ENCODE assay signal across 25 cellular contexts in the genomic region with DNA sequence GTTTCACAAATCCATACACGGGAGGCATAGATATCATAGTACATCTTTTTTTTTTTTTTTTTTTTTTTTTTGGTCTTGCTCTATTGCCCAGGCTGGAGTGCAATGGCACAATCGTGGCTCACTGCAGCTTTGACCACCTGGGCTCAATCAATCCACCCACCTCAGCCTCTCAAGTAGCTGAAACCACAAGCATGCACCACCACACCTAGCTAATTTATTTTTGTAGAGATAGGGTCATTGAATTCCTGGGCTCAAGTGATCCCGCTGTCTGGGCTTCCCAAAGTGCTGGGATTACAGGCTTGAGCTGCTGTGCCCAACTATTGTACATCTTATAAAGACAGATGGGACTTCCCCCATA. TPM values are rescaled to one million over a fixed set of nuclear protein-coding genes. Genes with fewer than 3 reads are reported as not detected.
A peak's percentile ranks its signal among the peaks of the same experiment; 100 is the strongest.
DNase-seq lines count a peak whose midpoint lies in the region; TF ChIP-seq lines count a peak whose summit lies in the region.
"Had no signal": no experiment of that assay in that cellular context is flagged by ENCODE, and none has a peak within 500 bp of the region (broad histone marks: within the 10 kb centered on the region; RNA-seq: fewer than 3 reads in every experiment).

No MANE protein-coding gene starts in this region.

- H3K27me3 Mint-ChIP-seq in chondrocyte (ENCODE audit: low read depth), result no peaks in the 10 kb centered on the region
- no peaks in the 10 kb centered on the region for H3K27me3 Mint-ChIP-seq in nephron progenitor cell (ENCODE audit: low read depth, poor library complexity)
- no peaks in the 10 kb centered on the region for H3K27me3 Mint-ChIP-seq in activated T-helper 1 cell treated with anti-CD3 and anti-CD28 coated beads, Interleukin-12 subunit alpha, Interleukin-12 subunit beta, Interleukin-2, Interleukin-4 antibody, amounts not matched to agents 30 ng/mL and 10 ng/mL and 1 ng/mL, durations not matched to agents 14 hours and 24 hours and 36 hours (ENCODE audit: insufficient read depth)
- H3K27me3 Mint-ChIP-seq: CD4-positive, alpha-beta T cell; CD8-positive, alpha-beta memory T cell had no signal

- H3K27ac ChIP-seq in HEK293 (ENCODE audit: extremely low read depth, low read depth, low read length), result no peak overlapping the region
- H3K27ac ChIP-seq: A549; BLaER1 treated with 17β-estradiol and CSF1 and Interleukin-3, amounts not matched to agents 10 nM and 100 nM; GM23248 had no signal

- H3K27ac Mint-ChIP-seq in chondrocyte (ENCODE audit: unreplicated experiment) (no peak overlapping the region), nephron progenitor cell (peak overlapping the region; percentile 45)
- no peak overlapping the region for H3K27ac Mint-ChIP-seq in activated T-helper 1 cell treated with anti-CD3 and anti-CD28 coated beads, Interleukin-12 subunit alpha, Interleukin-12 subunit beta, Interleukin-2, Interleukin-4 antibody, amounts not matched to agents 30 ng/mL and 10 ng/mL and 1 ng/mL, durations not matched to agents 14 hours and 24 hours and 36 hours
- H3K27ac Mint-ChIP-seq: CD4-positive, alpha-beta T cell had no signal

- DNase-seq in chondrocyte (ENCODE audit: low spot score) (peak; percentile 6), glomerular visceral epithelial cell (ENCODE audit: extremely low spot score) (peak; percentile 42), nephron progenitor cell (no peak), cerebellum (ENCODE audit: low spot score) (no peak), NCI-H1930 (lab: John Stamatoyannopoulos, UW) (no peak)
- no peak for DNase-seq in activated T-helper 1 cell treated with anti-CD3 and anti-CD28 coated beads, Interleukin-12 subunit alpha, Interleukin-12 subunit beta, Interleukin-2, Interleukin-4 antibody, amounts not matched to agents 30 ng/mL and 10 ng/mL and 1 ng/mL, durations not matched to agents 14 hours and 24 hours and 36 hours (ENCODE audit: low spot score)
- DNase-seq in activated CD4-positive, alpha-beta T cell treated with anti-CD3 and anti-CD28 coated beads for 4 hours, result no peak
- DNase-seq: 8988T; ACHN; AML-193; BE2C; CD4-positive, alpha-beta T cell; CD8-positive, alpha-beta memory T cell; DMS 273 treated with DMSO at 0.1 percent for 48 hours; DMS79; EL; GDM1; GM23248; H7; HCEC 1CT had no signal

- 0 out of 2 replicates have a peak, but pooled peaks cover 2% of the 10 kb centered on the region for H3K4me1 ChIP-seq in HEK293 (ENCODE audit: control insufficient read depth, insufficient read depth, low read length)
- H3K4me1 ChIP-seq: BE2C had no signal

- peaks cover 7% of the 10 kb centered on the region for H3K4me1 Mint-ChIP-seq in chondrocyte (ENCODE audit: low read depth)
- peaks cover 26% of the 10 kb centered on the region for H3K4me1 Mint-ChIP-seq in nephron progenitor cell
- peaks cover 10% of the 10 kb centered on the region for H3K4me1 Mint-ChIP-seq in activated T-helper 1 cell treated with anti-CD3 and anti-CD28 coated beads, Interleukin-12 subunit alpha, Interleukin-12 subunit beta, Interleukin-2, Interleukin-4 antibody, amounts not matched to agents 30 ng/mL and 10 ng/mL and 1 ng/mL, durations not matched to agents 14 hours and 24 hours and 36 hours (ENCODE audit: low read depth)

- H3K9me3 Mint-ChIP-seq in chondrocyte (ENCODE audit: low read depth), result no peaks in the 10 kb centered on the region
- no peaks in the 10 kb centered on the region for H3K9me3 Mint-ChIP-seq in nephron progenitor cell
- no peaks in the 10 kb centered on the region for H3K9me3 Mint-ChIP-seq in activated T-helper 1 cell treated with anti-CD3 and anti-CD28 coated beads, Interleukin-12 subunit alpha, Interleukin-12 subunit beta, Interleukin-2, Interleukin-4 antibody, amounts not matched to agents 30 ng/mL and 10 ng/mL and 1 ng/mL, durations not matched to agents 14 hours and 24 hours and 36 hours
- H3K9me3 Mint-ChIP-seq: CD4-positive, alpha-beta T cell; CD8-positive, alpha-beta memory T cell had no signal

- TF ChIP-seq CTCF in HEK293 (tag by site-specific recombination; IDR thresholded peaks at IDR 0.05) (no peak), chondrocyte (IDR thresholded peaks at IDR 0.05) (no peak), nephron progenitor cell (IDR thresholded peaks at IDR 0.05) (no peak)

- H3K36me3 ChIP-seq in HEK293 (ENCODE audit: control insufficient read depth in 2 of 2, insufficient read depth in 1 of 2, low read length in 2 of 2), result peaks cover 55 to 74% of the 10 kb centered on the region in 2 experiments

- H3K9me3 ChIP-seq in HEK293 (ENCODE audit: control insufficient read depth, insufficient read depth, low read depth, low read length), result no peaks in the 10 kb centered on the region
- H3K9me3 ChIP-seq: A549; BE2C; BLaER1 treated with 17β-estradiol and CSF1 and Interleukin-3, amounts not matched to agents 10 nM and 100 nM had no signal

- H3K4me3 ChIP-seq in HEK293 (ENCODE audit: low read depth, low read length), result no peak overlapping the region
- H3K4me3 ChIP-seq: A549; BLaER1 treated with 17β-estradiol and CSF1 and Interleukin-3, amounts not matched to agents 10 nM and 100 nM; GM12878; GM23248 had no signal

- H3K4me3 Mint-ChIP-seq in chondrocyte (ENCODE audit: unreplicated experiment) (no peak overlapping the region), nephron progenitor cell (no peak overlapping the region)
- H3K4me3 Mint-ChIP-seq in activated T-helper 1 cell treated with anti-CD3 and anti-CD28 coated beads, Interleukin-12 subunit alpha, Interleukin-12 subunit beta, Interleukin-2, Interleukin-4 antibody, amounts not matched to agents 30 ng/mL and 10 ng/mL and 1 ng/mL, durations not matched to agents 14 hours and 24 hours and 36 hours, result no peak overlapping the region
- H3K4me3 Mint-ChIP-seq: CD14-positive monocyte; CD4-positive, alpha-beta T cell had no signal

- intact Hi-C loops in activated T-helper 1 cell treated with anti-CD3 and anti-CD28 coated beads, Interleukin-12 subunit alpha, Interleukin-12 subunit beta, Interleukin-2, Interleukin-4 antibody, amounts not matched to agents 30 ng/mL and 10 ng/mL and 1 ng/mL, durations not matched to agents 14 hours and 24 hours and 36 hours (cut with micrococcal nuclease), result no loop called here

- CTCF ChIA-PET in HEK293 (lab: Yijun Ruan, JAX), result interaction anchor here (0.5 to 4.9 kb wide), 8 partner anchors 11 to 1309 kb away, joined by 3 to 40 read pairs (median 3); no protein-coding TSS in a partner anchor

- H3K36me3 Mint-ChIP-seq in chondrocyte (ENCODE audit: low read depth) (peaks cover 27% of the 10 kb centered on the region), nephron progenitor cell (ENCODE audit: low read depth) (peaks cover 73% of the 10 kb centered on the region)
- peaks cover 46% of the 10 kb centered on the region for H3K36me3 Mint-ChIP-seq in activated T-helper 1 cell treated with anti-CD3 and anti-CD28 coated beads, Interleukin-12 subunit alpha, Interleukin-12 subunit beta, Interleukin-2, Interleukin-4 antibody, amounts not matched to agents 30 ng/mL and 10 ng/mL and 1 ng/mL, durations not matched to agents 14 hours and 24 hours and 36 hours (ENCODE audit: low read depth)

- POLR2A ChIA-PET in HEK293 (lab: Yijun Ruan, JAX), result interaction anchor here (0.7 to 2.4 kb wide), 3 partner anchors 34 to 179 kb away, joined by 4 to 10 read pairs (median 8); partner anchors contain the start of gene CASC3

TF ChIP-seq in HEK293, 187 proteins besides CTCF, POLR2A, EP300 and RAD21 (continues in another document):
- TF ChIP-seq KLF1 (tag by site-specific recombination; IDR thresholded peaks at IDR 0.05) (peak; percentile 69), ZNF138 (tag by site-specific recombination; IDR thresholded peaks at IDR 0.05; ENCODE audit: borderline replicate concordance) (no peak), ZNF366 (tag by site-specific recombination; conservative IDR thresholded peaks at IDR 0.05) (no peak), ZNF37A (tag by site-specific recombination; IDR thresholded peaks at IDR 0.05) (no peak)
- TF ChIP-seq, protein P1, sequence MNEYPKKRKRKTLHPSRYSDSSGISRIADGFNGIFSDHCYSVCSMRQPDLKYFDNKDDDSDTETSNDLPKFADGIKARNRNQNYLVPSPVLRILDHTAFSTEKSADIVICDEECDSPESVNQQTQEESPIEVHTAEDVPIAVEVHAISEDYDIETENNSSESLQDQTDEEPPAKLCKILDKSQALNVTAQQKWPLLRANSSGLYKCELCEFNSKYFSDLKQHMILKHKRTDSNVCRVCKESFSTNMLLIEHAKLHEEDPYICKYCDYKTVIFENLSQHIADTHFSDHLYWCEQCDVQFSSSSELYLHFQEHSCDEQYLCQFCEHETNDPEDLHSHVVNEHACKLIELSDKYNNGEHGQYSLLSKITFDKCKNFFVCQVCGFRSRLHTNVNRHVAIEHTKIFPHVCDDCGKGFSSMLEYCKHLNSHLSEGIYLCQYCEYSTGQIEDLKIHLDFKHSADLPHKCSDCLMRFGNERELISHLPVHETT (tag by site-specific recombination; IDR thresholded peaks at IDR 0.05), result no peak

RNA-seq across cellular contexts. Expression of gene RAPGEFL1, which starts 3.5 kb away (rescaled TPM):
- total RNA-seq in chondrocyte (3.6 to 5.5 TPM (median 3.9 TPM) in 3 replicates), cerebellum (15.3 TPM)
- 11.8 and 13.0 TPM in 2 replicates for total RNA-seq in activated T-helper 1 cell treated with anti-CD3 and anti-CD28 coated beads, Interleukin-12 subunit alpha, Interleukin-12 subunit beta, Interleukin-2, Interleukin-4 antibody, amounts not matched to agents 30 ng/mL and 10 ng/mL and 1 ng/mL, durations not matched to agents 14 hours and 24 hours and 36 hours

RNA-seq across cellular contexts. Expression of gene CASC3, which starts 33.4 kb away (rescaled TPM):
- total RNA-seq in chondrocyte, result 70.2 to 78.3 TPM (median 70.6 TPM) in 3 replicates
- total RNA-seq in cerebellum, result 58.4 TPM
- total RNA-seq in activated T-helper 1 cell treated with anti-CD3 and anti-CD28 coated beads, Interleukin-12 subunit alpha, Interleukin-12 subunit beta, Interleukin-2, Interleukin-4 antibody, amounts not matched to agents 30 ng/mL and 10 ng/mL and 1 ng/mL, durations not matched to agents 14 hours and 24 hours and 36 hours, result 117 TPM in 2 replicates

RNA-seq across cellular contexts. Expression of gene WIPF2, which starts 45.3 kb away (rescaled TPM):
- 25.9 to 28.3 TPM (median 28.1 TPM) in 3 replicates for total RNA-seq in chondrocyte
- total RNA-seq in cerebellum, result 14.3 TPM
- total RNA-seq in activated T-helper 1 cell treated with anti-CD3 and anti-CD28 coated beads, Interleukin-12 subunit alpha, Interleukin-12 subunit beta, Interleukin-2, Interleukin-4 antibody, amounts not matched to agents 30 ng/mL and 10 ng/mL and 1 ng/mL, durations not matched to agents 14 hours and 24 hours and 36 hours, result 25.8 and 27.6 TPM in 2 replicates

RNA-seq across cellular contexts. Expression of gene MSL1, which starts 52.0 kb away (rescaled TPM):
- total RNA-seq in chondrocyte (86.8 to 103 TPM (median 96.2 TPM) in 3 replicates), cerebellum (84.8 TPM)
- total RNA-seq in activated T-helper 1 cell treated with anti-CD3 and anti-CD28 coated beads, Interleukin-12 subunit alpha, Interleukin-12 subunit beta, Interleukin-2, Interleukin-4 antibody, amounts not matched to agents 30 ng/mL and 10 ng/mL and 1 ng/mL, durations not matched to agents 14 hours and 24 hours and 36 hours, result 87.6 and 88.2 TPM in 2 replicates

Comparison
In these comparisons a context has a peak if more than half of its experiments do, and no peak if none do; other contexts are left out.
1. DNase-seq: peak in chondrocyte (single experiment) and glomerular visceral epithelial cell (single experiment); none in nephron progenitor cell (single experiment), cerebellum (single experiment), activated T-helper 1 cell treated with anti-CD3 and anti-CD28 coated beads, Interleukin-12 subunit alpha, Interleukin-12 subunit beta, Interleukin-2, Interleukin-4 antibody, amounts not matched to agents 30 ng/mL and 10 ng/mL and 1 ng/mL, durations not matched to agents 14 hours and 24 hours and 36 hours (single experiment), activated CD4-positive, alpha-beta T cell treated with anti-CD3 and anti-CD28 coated beads for 4 hours (0 of 2) and NCI-H1930 (0 of 2).